Comparison of ENCODE assay signal across 1 cellular context in genomic region chr2:65432227-65433190, GRCh38.
TF ChIP-seq lines count a peak whose summit lies in the region.

TSS of gene SPRED2 (minus strand) at chr2:65432599. CDS start at chr2:65431987, 612 bp downstream.

TF ChIP-seq in HEK293, 187 proteins besides CTCF, POLR2A, EP300 and RAD21 (continued from another document and continues in another):
- TF ChIP-seq ZNF391 (tag by site-specific recombination; IDR thresholded peaks at IDR 0.05; ENCODE audit: borderline replicate concordance, low read depth) (peak; percentile 62; the same call in 1 of the 2 replicates), YY2 (tag by site-specific recombination; IDR thresholded peaks at IDR 0.05) (no peak), KLF9 (tag by site-specific recombination; IDR thresholded peaks at IDR 0.05; ENCODE audit: low read depth) (peak; percentile 82), ZNF560 (tag by site-specific recombination; IDR thresholded peaks at IDR 0.05; ENCODE audit: borderline replicate concordance) (no peak), ZNF677 (tag by site-specific recombination; IDR thresholded peaks at IDR 0.05) (no peak), ZNF830 (tag by site-specific recombination; IDR thresholded peaks at IDR 0.05; ENCODE audit: low read depth) (no peak), INSM2 (tag by site-specific recombination; IDR thresholded peaks at IDR 0.05) (peak; percentile 53; the same call in 1 of the 2 replicates), ZNF704 (tag by site-specific recombination; IDR thresholded peaks at IDR 0.05) (no peak), ZNF621 (tag by site-specific recombination; IDR thresholded peaks at IDR 0.05) (no peak), ZNF473 (tag by site-specific recombination; IDR thresholded peaks at IDR 0.05) (no peak), ZNF518A (tag by site-specific recombination; conservative IDR thresholded peaks at IDR 0.05; ENCODE audit: low read depth) (0 out of 2 replicates have a peak, but pooled peaks have one; percentile 21), SP3 (tag by site-specific recombination; IDR thresholded peaks at IDR 0.05) (peak; percentile 94), PRDM6 (tag by site-specific recombination; IDR thresholded peaks at IDR 0.05) (peak; percentile 59), MYNN (tag by site-specific recombination; IDR thresholded peaks at IDR 0.05; ENCODE audit: borderline replicate concordance) (no peak), ZNF843 (tag by site-specific recombination; IDR thresholded peaks at IDR 0.05) (peak; percentile 63; the same call in 1 of the 2 replicates), ZIC2 (tag by site-specific recombination; IDR thresholded peaks at IDR 0.05) (peak; percentile 83), ZBTB6 (tag by site-specific recombination; IDR thresholded peaks at IDR 0.05) (peak; percentile 45; the same call in 1 of the 2 replicates), ZBTB8A (tag by site-specific recombination; IDR thresholded peaks at IDR 0.05) (peak; percentile 89), ZNF785 (tag by site-specific recombination; IDR thresholded peaks at IDR 0.05) (no peak), ZNF23 (tag by site-specific recombination; IDR thresholded peaks at IDR 0.05; ENCODE audit: borderline replicate concordance) (no peak), HOXA7 (CRISPR knock-in tag; IDR thresholded peaks at IDR 0.05; ENCODE audit: borderline replicate concordance) (no peak), ZNF433 (tag by site-specific recombination; IDR thresholded peaks at IDR 0.05; ENCODE audit: low read depth) (no peak), ZNF629 (tag by site-specific recombination; IDR thresholded peaks at IDR 0.05) (peak; percentile 91), ELK4 (IDR thresholded peaks at IDR 0.05; ENCODE audit: borderline replicate concordance, low read depth, low read length) (peak; percentile 52; the same call in 1 of the 2 replicates), GLIS1 (tag by site-specific recombination; IDR thresholded peaks at IDR 0.05) (peak; percentile 78), ZNF16 (tag by site-specific recombination; IDR thresholded peaks at IDR 0.05; ENCODE audit: low read depth) (no peak), ZBTB49 (tag by site-specific recombination; IDR thresholded peaks at IDR 0.05; ENCODE audit: low read depth) (no peak), ZNF24 (tag by site-specific recombination; IDR thresholded peaks at IDR 0.05) (peak; percentile 71), ZNF654 (tag by site-specific recombination; IDR thresholded peaks at IDR 0.05; ENCODE audit: low read depth) (peak; percentile 9; the same call in 1 of the 2 replicates), ZNF394 (tag by site-specific recombination; IDR thresholded peaks at IDR 0.05; ENCODE audit: borderline replicate concordance) (peak; percentile 73), ZFP41 (tag by site-specific recombination; IDR thresholded peaks at IDR 0.05; ENCODE audit: borderline replicate concordance) (no peak), ZNF624 (tag by site-specific recombination; IDR thresholded peaks at IDR 0.05) (no peak), ZNF274 (IDR thresholded peaks at IDR 0.05; ENCODE audit: low read length) (no peak), ZNF274 (tag by site-specific recombination; IDR thresholded peaks at IDR 0.05; ENCODE audit: borderline replicate concordance) (no peak), GLI4 (tag by site-specific recombination; IDR thresholded peaks at IDR 0.05) (no peak), ZNF416 (tag by site-specific recombination; IDR thresholded peaks at IDR 0.05) (no peak), WT1 (tag by site-specific recombination; IDR thresholded peaks at IDR 0.05) (peak; percentile 71), OSR2 (tag by site-specific recombination; IDR thresholded peaks at IDR 0.05) (peak; percentile 95), PBX3 (CRISPR knock-in tag; IDR thresholded peaks at IDR 0.05) (no peak), ZNF248 (tag by site-specific recombination; IDR thresholded peaks at IDR 0.05) (no peak), ZBTB44 (tag by site-specific recombination; IDR thresholded peaks at IDR 0.05) (peak; percentile 54), ZFP3 (tag by site-specific recombination; IDR thresholded peaks at IDR 0.05; ENCODE audit: low read depth) (peak; percentile 49)
